ENCODE assay signal across 1 cellular context in the genomic region with DNA sequence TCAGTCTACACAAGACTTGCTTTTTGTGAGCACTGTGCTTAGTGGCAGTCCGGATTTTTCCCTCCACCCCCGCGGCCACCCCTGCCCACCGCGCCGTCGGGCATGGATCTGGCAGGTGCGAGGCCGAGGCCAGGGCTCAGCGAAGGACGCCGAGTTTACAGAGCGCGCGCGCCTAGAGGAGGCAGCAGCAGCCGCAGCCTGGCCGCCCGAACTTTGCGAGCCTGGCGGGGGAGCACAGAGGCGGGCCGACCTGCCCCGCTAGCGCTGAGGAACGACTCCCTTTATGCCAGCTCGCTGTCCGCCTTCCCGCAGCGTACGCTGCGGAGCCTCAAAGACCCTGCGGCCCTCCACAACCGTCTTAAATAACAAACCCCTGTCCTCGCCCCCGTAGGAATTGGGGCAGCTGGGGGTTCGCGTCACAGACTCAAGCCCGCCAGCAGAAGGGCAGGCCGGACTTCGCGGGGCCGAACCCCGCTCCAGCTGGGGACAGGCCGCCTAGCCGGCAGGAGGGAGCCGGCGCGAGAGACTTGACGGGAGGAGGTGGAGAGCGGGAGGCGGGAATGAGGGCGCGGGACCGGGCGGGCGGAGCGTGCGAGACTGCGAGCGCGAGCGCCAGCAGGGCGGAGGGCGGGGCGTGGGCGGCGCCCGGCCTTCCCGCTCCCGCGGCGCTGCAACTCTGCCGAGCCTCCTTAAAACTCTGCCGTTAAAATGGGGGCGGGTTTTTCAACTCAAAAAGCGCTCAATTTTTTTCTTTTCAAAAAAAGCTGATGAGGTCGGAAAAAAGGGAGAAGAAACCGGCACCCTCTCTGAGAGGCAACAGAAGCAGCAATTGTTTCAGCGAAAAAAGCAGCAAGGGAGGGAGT.
TF ChIP-seq lines count a peak whose summit lies in the region.

No MANE protein-coding gene starts in this region.

TF ChIP-seq in HepG2, 621 proteins besides CTCF, POLR2A, EP300 and RAD21 (continued from another document):
- TF ChIP-seq ZNF33B (CRISPR knock-in tag; IDR thresholded peaks at IDR 0.05) = peak; percentile 81; the same call in 1 of the 2 replicates
- TF ChIP-seq MAFG (CRISPR knock-in tag; IDR thresholded peaks at IDR 0.05) = 0 out of 2 replicates have a peak, but pooled peaks have one; percentile 21
- peak; percentile 88; the same call in 1 of the 2 replicates for TF ChIP-seq NFKB2 (CRISPR knock-in tag; IDR thresholded peaks at IDR 0.05; ENCODE audit: borderline replicate concordance)
- TF ChIP-seq MLX (CRISPR knock-in tag; IDR thresholded peaks at IDR 0.05) = peak; percentile 15; the same call in 1 of the 2 replicates
- TF ChIP-seq, protein P1, sequence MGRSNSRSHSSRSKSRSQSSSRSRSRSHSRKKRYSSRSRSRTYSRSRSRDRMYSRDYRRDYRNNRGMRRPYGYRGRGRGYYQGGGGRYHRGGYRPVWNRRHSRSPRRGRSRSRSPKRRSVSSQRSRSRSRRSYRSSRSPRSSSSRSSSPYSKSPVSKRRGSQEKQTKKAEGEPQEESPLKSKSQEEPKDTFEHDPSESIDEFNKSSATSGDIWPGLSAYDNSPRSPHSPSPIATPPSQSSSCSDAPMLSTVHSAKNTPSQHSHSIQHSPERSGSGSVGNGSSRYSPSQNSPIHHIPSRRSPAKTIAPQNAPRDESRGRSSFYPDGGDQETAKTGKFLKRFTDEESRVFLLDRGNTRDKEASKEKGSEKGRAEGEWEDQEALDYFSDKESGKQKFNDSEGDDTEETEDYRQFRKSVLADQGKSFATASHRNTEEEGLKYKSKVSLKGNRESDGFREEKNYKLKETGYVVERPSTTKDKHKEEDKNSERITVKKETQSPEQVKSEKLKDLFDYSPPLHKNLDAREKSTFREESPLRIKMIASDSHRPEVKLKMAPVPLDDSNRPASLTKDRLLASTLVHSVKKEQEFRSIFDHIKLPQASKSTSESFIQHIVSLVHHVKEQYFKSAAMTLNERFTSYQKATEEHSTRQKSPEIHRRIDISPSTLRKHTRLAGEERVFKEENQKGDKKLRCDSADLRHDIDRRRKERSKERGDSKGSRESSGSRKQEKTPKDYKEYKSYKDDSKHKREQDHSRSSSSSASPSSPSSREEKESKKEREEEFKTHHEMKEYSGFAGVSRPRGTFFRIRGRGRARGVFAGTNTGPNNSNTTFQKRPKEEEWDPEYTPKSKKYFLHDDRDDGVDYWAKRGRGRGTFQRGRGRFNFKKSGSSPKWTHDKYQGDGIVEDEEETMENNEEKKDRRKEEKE (IDR thresholded peaks at IDR 0.05) = no peak
- TF ChIP-seq ZC3H13 (CRISPR knock-in tag; IDR thresholded peaks at IDR 0.05) = peak; percentile 93
- peak; percentile 56; the same call in 1 of the 2 replicates for TF ChIP-seq ZNF768 (CRISPR knock-in tag; IDR thresholded peaks at IDR 0.05)
- 0 out of 2 replicates have a peak, but pooled peaks have one; percentile 51 for TF ChIP-seq ZNF512 (CRISPR knock-in tag; IDR thresholded peaks at IDR 0.05)
- TF ChIP-seq ZBTB8A (CRISPR knock-in tag; IDR thresholded peaks at IDR 0.05; ENCODE audit: borderline replicate concordance, low read depth) = no peak
- no peak for TF ChIP-seq MEIS1 (CRISPR knock-in tag; IDR thresholded peaks at IDR 0.05; ENCODE audit: borderline replicate concordance)
- TF ChIP-seq ATAD3A (CRISPR knock-in tag; IDR thresholded peaks at IDR 0.05) = no peak
- TF ChIP-seq PITX1 (CRISPR knock-in tag; IDR thresholded peaks at IDR 0.05) = no peak
- no peak; the same call in 1 of the 2 replicates for TF ChIP-seq ZNF142 (CRISPR knock-in tag; IDR thresholded peaks at IDR 0.05)
- peak; percentile 51; the same call in 1 of the 2 replicates for TF ChIP-seq KDM5A (IDR thresholded peaks at IDR 0.05; ENCODE audit: borderline replicate concordance, low read length)
- TF ChIP-seq NFIB (CRISPR knock-in tag; IDR thresholded peaks at IDR 0.05; ENCODE audit: borderline replicate concordance) = no peak
- TF ChIP-seq ZNF709 (CRISPR knock-in tag; IDR thresholded peaks at IDR 0.05) = peak; percentile 89
- peak; percentile 89 to 90 for TF ChIP-seq HMGXB4 (CRISPR knock-in tag; IDR thresholded peaks at IDR 0.05; ENCODE audit: borderline replicate concordance in 1 of 2, low read depth in 1 of 2)
- TF ChIP-seq ZFP1 (CRISPR knock-in tag; IDR thresholded peaks at IDR 0.05) = 0 out of 2 replicates have a peak, but pooled peaks have one; percentile 26
- TF ChIP-seq ATF5 (CRISPR knock-in tag; IDR thresholded peaks at IDR 0.05; ENCODE audit: low read depth) = no peak
- no peak for TF ChIP-seq ZBTB49 (CRISPR knock-in tag; IDR thresholded peaks at IDR 0.05; ENCODE audit: borderline replicate concordance)
